Comparison of ENCODE assay signal across 18 cellular contexts in the genomic region with DNA sequence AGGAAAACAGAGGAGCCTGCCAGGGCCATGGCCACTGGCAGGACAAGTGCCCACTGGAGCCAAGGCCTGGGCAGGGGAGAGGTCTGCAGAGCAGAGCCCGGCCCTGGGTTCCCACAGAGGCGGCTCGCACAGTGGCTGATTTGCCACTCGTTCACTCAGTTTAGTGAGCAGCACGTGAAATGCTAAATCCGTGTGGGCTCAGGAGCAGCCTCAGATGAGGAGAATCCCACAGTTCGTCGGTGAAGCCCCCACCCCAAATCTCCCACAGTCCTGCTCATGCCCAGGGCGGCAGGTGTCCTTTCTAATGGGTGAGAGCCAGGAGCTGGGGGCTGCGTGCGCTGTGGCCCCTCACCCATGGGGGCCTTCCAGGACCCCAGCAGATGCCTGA.
"Had no signal": no experiment of that assay in that cellular context is flagged by ENCODE, and none has a peak within 500 bp of the region (broad histone marks: within the 10 kb centered on the region; RNA-seq: fewer than 3 reads in every experiment).

No MANE protein-coding gene starts in this region.

- H3K36me3 ChIP-seq: lower lobe of right lung, prostate gland, uterus, WERI-Rb-1 had no signal

- H3K9me3 ChIP-seq: lower lobe of right lung, prostate gland, uterus had no signal

- H3K27me3 ChIP-seq: uterus had no signal

- ATAC-seq: activated CD8-positive, alpha-beta memory T cell treated with anti-CD3 and anti-CD28 coated beads, Interleukin-2, amount 10 ng/mL, durations not matched to agents 7 days and 5 days; activated CD8-positive, alpha-beta T cell treated with anti-CD3 and anti-CD28 coated beads for 36 hours; left colon; T-cell had no signal

- DNase-seq: activated CD4-positive, alpha-beta T cell treated with anti-CD3 and anti-CD28 coated beads, Interleukin-2, amount 10 ng/mL, durations not matched to agents 7 days and 5 days; activated CD4-positive, CD25-positive, alpha-beta regulatory T cell treated with anti-CD3 and anti-CD28 coated beads, Interleukin-2, amount 50 U/mL, for 72 hours; activated CD8-positive, alpha-beta memory T cell treated with anti-CD3 and anti-CD28 coated beads, Interleukin-2, amount 10 ng/mL, durations not matched to agents 7 days and 5 days; activated CD8-positive, alpha-beta T cell treated with anti-CD3 and anti-CD28 coated beads for 36 hours; activated naive CD4-positive, alpha-beta T cell treated with anti-CD3 and anti-CD28 coated beads for 36 hours; cerebellar nuclear complex; cortex of kidney; left colon; lower lobe of right lung; mesendoderm; naive B cell; stimulated activated CD4-positive, alpha-beta T cell treated with anti-CD3 and anti-CD28 coated beads, Interleukin-12 subunit alpha, Interleukin-12 subunit beta, amount 100 ng/mL, for 4 hours; stimulated activated CD4-positive, alpha-beta T cell treated with anti-CD3 and anti-CD28 coated beads, Interleukin-4, amount 100 ng/mL, for 4 hours; trophoblast cell; WERI-Rb-1 had no signal

- H3K4me3 ChIP-seq: lower lobe of right lung, prostate gland, uterus had no signal

- H3K27ac ChIP-seq: lower lobe of right lung, prostate gland, uterus, WERI-Rb-1 had no signal

- H3K4me1 ChIP-seq: prostate gland had no signal
